ENCODE assay signal across 16 cellular contexts in the genomic region with DNA sequence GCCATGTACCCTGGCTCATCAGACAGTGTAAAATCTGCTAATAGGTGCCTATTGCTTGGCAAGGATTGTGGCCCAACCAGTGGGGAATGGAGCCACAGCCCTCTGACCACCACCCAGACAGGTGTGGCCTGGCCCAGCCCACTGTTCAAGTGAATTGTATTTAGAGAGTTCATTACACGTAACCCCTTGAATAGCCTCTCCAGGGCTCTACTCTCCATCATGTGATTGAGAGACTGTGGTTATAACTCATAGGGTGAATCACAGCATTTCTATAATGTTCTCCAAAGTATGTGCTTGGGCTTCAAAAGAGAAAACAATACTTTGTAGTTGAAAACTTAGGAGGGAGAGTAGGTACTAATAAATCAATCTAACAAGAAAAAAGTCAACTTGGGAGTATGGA. TPM values are rescaled to one million over a fixed set of nuclear protein-coding genes. Genes with fewer than 3 reads are reported as not detected.
DNase-seq lines count a peak whose midpoint lies in the region; ATAC-seq and TF ChIP-seq lines count a peak whose summit lies in the region.
"Had no signal": no experiment of that assay in that cellular context is flagged by ENCODE, and none has a peak within 500 bp of the region (broad histone marks: within the 10 kb centered on the region; RNA-seq: fewer than 3 reads in every experiment).

No MANE protein-coding gene starts in this region.

- H2AFZ ChIP-seq in smooth muscle cell (ENCODE audit: low read depth), result no peak overlapping the region

- DNase-seq in NCI-H748 (lab: John Stamatoyannopoulos, UW; ENCODE audit: unreplicated experiment) (peak; percentile 16), NCI-H748 treated with DMSO at 0.1 percent for 48 hours (lab: John Stamatoyannopoulos, UW) (no peak), RWPE2 (ENCODE audit: low spot score) (peak; percentile 75), fibroblast of mammary gland (ENCODE audit: low read depth) (peak; percentile 94), smooth muscle cell (lab: John Stamatoyannopoulos, UW; ENCODE audit: unreplicated experiment) (no peak)
- DNase-seq in effector CD8-positive, alpha-beta T cell (lab: John Stamatoyannopoulos, UW), result no peak
- DNase-seq: 8988T; activated CD4-positive, alpha-beta T cell treated with anti-CD3 and anti-CD28 coated beads, Interleukin-2, amount 50 U/mL, for 48 hours; activated effector memory CD4-positive, alpha-beta T cell treated with Interleukin-2 at 50 U/mL for 16 hours; DND-41; esophagus squamous epithelium; NCI-H2081 treated with DMSO at 0.1 percent for 48 hours; small intestine; T-helper 1 cell had no signal

- no peak for TF ChIP-seq CTCF in RWPE2 (IDR thresholded peaks at IDR 0.05; ENCODE audit: poor library complexity, severe bottlenecking)
- TF ChIP-seq CTCF in fibroblast of mammary gland (conservative IDR thresholded peaks at IDR 0.05; ENCODE audit: control insufficient read depth, insufficient read depth, low read depth, low read length), result no peak
- TF ChIP-seq CTCF in smooth muscle cell (IDR thresholded peaks at IDR 0.05; ENCODE audit: borderline replicate concordance, insufficient read depth, poor library complexity, severe bottlenecking), result no peak

- no peaks in the 10 kb centered on the region for H3K79me2 ChIP-seq in smooth muscle cell (ENCODE audit: low read depth)

- no peak overlapping the region for H3K4me3 ChIP-seq in RWPE2 (ENCODE audit: severe bottlenecking)
- no peak overlapping the region for H3K4me3 ChIP-seq in fibroblast of mammary gland (ENCODE audit: control insufficient read depth, low read depth, low read length)
- no peak overlapping the region for H3K4me3 ChIP-seq in smooth muscle cell
- H3K4me3 ChIP-seq: esophagus squamous epithelium had no signal

- ATAC-seq in RWPE2 (ENCODE audit: low read depth) (peak; percentile 58), GM19467 (IDR thresholded peaks at IDR 0.05; ENCODE audit: unreplicated experiment) (no peak), HG02973 (IDR thresholded peaks at IDR 0.05; ENCODE audit: unreplicated experiment) (no peak)

- H3K27ac ChIP-seq in RWPE2 (ENCODE audit: poor library complexity, severe bottlenecking) (peak overlapping the region; percentile 98), smooth muscle cell (ENCODE audit: low read depth) (peak overlapping the region; percentile 76)

- H3K4me1 ChIP-seq in RWPE2 (ENCODE audit: insufficient read depth, poor library complexity, severe bottlenecking) (peaks cover 40% of the 10 kb centered on the region), smooth muscle cell (ENCODE audit: low read depth) (no peaks in the 10 kb centered on the region)

- H3K9me3 ChIP-seq in RWPE2 (ENCODE audit: severe bottlenecking) (peaks cover 2% of the 10 kb centered on the region), smooth muscle cell (replicated peaks; ENCODE audit: low read depth) (no peaks in the 10 kb centered on the region)
- H3K9me3 ChIP-seq: esophagus squamous epithelium had no signal

- H3K4me2 ChIP-seq in smooth muscle cell, result peak overlapping the region; percentile 12

- H3K27me3 ChIP-seq in RWPE2 (ENCODE audit: insufficient read depth, poor library complexity, severe bottlenecking), result no peaks in the 10 kb centered on the region
- H3K27me3 ChIP-seq in smooth muscle cell (ENCODE audit: low read depth), result no peaks in the 10 kb centered on the region
- H3K27me3 ChIP-seq: esophagus squamous epithelium had no signal

- H3K36me3 ChIP-seq in RWPE2 (ENCODE audit: low read depth), result no peaks in the 10 kb centered on the region
- H3K36me3 ChIP-seq in smooth muscle cell (ENCODE audit: low read depth), result no peaks in the 10 kb centered on the region
- H3K36me3 ChIP-seq: esophagus squamous epithelium had no signal

- whole genome bisulfite sequencing in smooth muscle cell (ENCODE audit: low lambda C conversion rate), result 42% methylated on average over 1 of the region's 1 CpG

- peaks cover 6% of the 10 kb centered on the region for H3F3A ChIP-seq in smooth muscle cell (ENCODE audit: low read depth)

- no peak overlapping the region for H3K9ac ChIP-seq in smooth muscle cell (ENCODE audit: low read depth)

- no peaks in the 10 kb centered on the region for H4K20me1 ChIP-seq in smooth muscle cell (ENCODE audit: low read depth)

RNA-seq across cellular contexts. Expression of a gene that starts 38.4 kb away (rescaled TPM):
- total RNA-seq in smooth muscle cell, result 1.9 and 11.2 TPM in 2 replicates
- polyA plus RNA-seq in smooth muscle cell, result 0.64 TPM in 1 of 2 replicates, not detected in the other

Comparison
In these comparisons a context has a peak if more than half of its experiments do, and no peak if none do; other contexts are left out.
1. DNase-seq: peak in NCI-H748 (single experiment), RWPE2 (single experiment) and fibroblast of mammary gland (single experiment); none in NCI-H748 treated with DMSO at 0.1 percent for 48 hours (single experiment), smooth muscle cell (single experiment) and effector CD8-positive, alpha-beta T cell (single experiment).